ENCODE assay signal across 13 cellular contexts in the genomic region with DNA sequence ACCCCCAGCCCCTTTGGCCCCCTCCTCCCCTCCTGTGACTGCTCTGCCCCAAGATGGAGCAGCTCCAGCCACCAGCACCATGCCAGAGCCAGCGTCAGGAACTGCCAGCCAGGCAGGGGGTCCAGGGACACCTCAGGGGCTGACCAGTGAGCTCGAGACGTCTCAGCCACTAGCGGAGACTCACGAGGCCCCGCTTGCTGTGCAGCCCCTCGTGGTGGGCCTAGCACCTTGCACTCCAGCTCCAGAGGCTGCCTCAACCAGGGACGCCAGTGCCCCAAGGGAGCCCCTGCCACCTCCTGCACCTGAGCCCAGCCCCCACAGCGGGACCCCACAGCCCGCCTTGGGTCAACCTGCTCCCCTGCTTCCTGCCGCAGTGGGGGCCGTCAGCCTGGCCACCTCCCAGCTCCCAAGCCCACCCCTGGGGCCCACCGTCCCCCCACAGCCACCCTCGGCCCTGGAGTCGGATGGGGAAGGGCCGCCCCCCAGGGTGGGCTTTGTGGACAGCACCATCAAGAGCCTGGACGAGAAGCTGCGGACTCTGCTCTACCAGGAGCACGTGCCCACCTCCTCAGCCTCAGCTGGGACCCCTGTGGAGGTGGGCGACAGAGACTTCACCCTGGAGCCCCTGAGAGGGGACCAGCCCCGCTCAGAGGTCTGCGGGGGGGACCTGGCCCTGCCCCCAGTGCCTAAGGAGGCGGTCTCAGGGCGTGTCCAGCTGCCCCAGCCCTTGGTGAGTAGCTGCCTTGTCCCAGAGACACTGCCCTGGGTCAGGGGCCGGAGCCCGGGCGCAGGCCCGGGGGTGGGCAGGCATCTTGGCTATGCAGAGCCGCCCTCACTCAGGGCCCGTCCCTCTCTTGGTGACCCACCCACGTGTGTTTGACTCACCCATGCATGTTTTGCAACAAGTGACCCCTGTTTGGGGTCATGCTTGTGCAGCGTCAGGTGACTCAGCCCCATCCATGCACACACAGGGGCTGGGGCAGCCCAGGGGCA.
DNase-seq lines count a peak whose midpoint lies in the region; ATAC-seq and TF ChIP-seq lines count a peak whose summit lies in the region.
"Had no signal": no experiment of that assay in that cellular context is flagged by ENCODE, and none has a peak within 500 bp of the region (broad histone marks: within the 10 kb centered on the region; RNA-seq: fewer than 3 reads in every experiment).

No MANE protein-coding gene starts in this region.

- H3K36me3 Mint-ChIP-seq in naive thymus-derived CD4-positive, alpha-beta T cell, result no peaks in the 10 kb centered on the region
- no peaks in the 10 kb centered on the region for H3K36me3 Mint-ChIP-seq in activated naive CD4-positive, alpha-beta T cell treated with anti-CD3 and anti-CD28 coated beads, Interleukin-2, amount 10 ng/mL, durations not matched to agents 7 days and 5 days

- no peak for TF ChIP-seq POLR2A in esophagus muscularis mucosa (IDR thresholded peaks at IDR 0.05; ENCODE audit: low read depth)

- in situ Hi-C loops in KBM-7 (cut with MboI; ENCODE audit: low pct_unique_long_range_greater_than_20kb, low sequenced_read_pairs), result no loop called here

- 64% methylated on average over 4 of the region's 32 CpGs for WGBS in esophagus muscularis mucosa

- H3K9me3 Mint-ChIP-seq in naive thymus-derived CD4-positive, alpha-beta T cell, result peaks cover 0 to 3% (median 0%) of the 10 kb centered on the region in 11 donors
- no peaks in the 10 kb centered on the region for H3K9me3 Mint-ChIP-seq in activated naive CD4-positive, alpha-beta T cell treated with anti-CD3 and anti-CD28 coated beads, Interleukin-2, amount 10 ng/mL, durations not matched to agents 7 days and 5 days
- H3K9me3 Mint-ChIP-seq: CD4-positive, alpha-beta T cell; dendritic cell treated with granulocyte-macrophage colony-stimulating factor and Interleukin-4, amounts not matched to agents 40 ng/mL and 50 ng/mL, for 4 days had no signal

- ATAC-seq in naive thymus-derived CD4-positive, alpha-beta T cell, result peak; percentile 14
- ATAC-seq in HG03378 (IDR thresholded peaks at IDR 0.05; ENCODE audit: unreplicated experiment), result no peak

- CTCF ChIA-PET in naive thymus-derived CD4-positive, alpha-beta T cell (lab: Charles Lee), result no interaction called here
- CTCF ChIA-PET in activated naive CD4-positive, alpha-beta T cell treated with anti-CD3 and anti-CD28 coated beads, Interleukin-2, amount 10 ng/mL, durations not matched to agents 7 days and 5 days (lab: Charles Lee), result interaction anchor here (2.4 kb wide), 1 partner anchor 14 kb away, joined by 8 read pairs; no protein-coding TSS in a partner anchor

- H3K9me3 ChIP-seq in MG63, result no peaks in the 10 kb centered on the region
- H3K9me3 ChIP-seq in esophagus muscularis mucosa, result no peaks in the 10 kb centered on the region
- no peaks in the 10 kb centered on the region for H3K9me3 ChIP-seq in naive thymus-derived CD4-positive, alpha-beta T cell (ENCODE audit: control insufficient read depth in 2 of 3, low read length in 3 of 3)
- H3K9me3 ChIP-seq: testis had no signal

- H3K4me1 ChIP-seq in esophagus muscularis mucosa, result peaks cover 0 to 5% (median 0%) of the 10 kb centered on the region in 4 donors
- H3K4me1 ChIP-seq in naive thymus-derived CD4-positive, alpha-beta T cell (ENCODE audit: control insufficient read depth in 2 of 2, insufficient read depth in 2 of 2, low read length in 2 of 2), result no peaks in the 10 kb centered on the region
- H3K4me1 ChIP-seq: testis had no signal

- no peak overlapping the region for H3K4me3 Mint-ChIP-seq in naive thymus-derived CD4-positive, alpha-beta T cell
- H3K4me3 Mint-ChIP-seq in activated naive CD4-positive, alpha-beta T cell treated with anti-CD3 and anti-CD28 coated beads, Interleukin-2, amount 10 ng/mL, durations not matched to agents 7 days and 5 days, result no peak overlapping the region
- H3K4me3 Mint-ChIP-seq: CD4-positive, alpha-beta T cell; dendritic cell treated with granulocyte-macrophage colony-stimulating factor and Interleukin-4, amounts not matched to agents 40 ng/mL and 50 ng/mL, for 4 days; nephron had no signal

- H3K27ac ChIP-seq in esophagus muscularis mucosa (replicated peaks in 1 of 4), result no peak overlapping the region
- H3K27ac ChIP-seq in naive thymus-derived CD4-positive, alpha-beta T cell (ENCODE audit: low read depth, low read length), result no peak overlapping the region
- H3K27ac ChIP-seq: testis had no signal

- no peak for TF ChIP-seq CTCF in esophagus muscularis mucosa (IDR thresholded peaks at IDR 0.05)

- H3K27me3 Mint-ChIP-seq in naive thymus-derived CD4-positive, alpha-beta T cell, result peaks cover 0 to 14% (median 0%) of the 10 kb centered on the region in 5 donors
- peaks cover 18% of the 10 kb centered on the region for H3K27me3 Mint-ChIP-seq in activated naive CD4-positive, alpha-beta T cell treated with anti-CD3 and anti-CD28 coated beads, Interleukin-2, amount 10 ng/mL, durations not matched to agents 7 days and 5 days

- POLR2A ChIA-PET in naive thymus-derived CD4-positive, alpha-beta T cell (lab: Charles Lee), result interaction anchor here (0.6 kb wide), 1 partner anchor 1070 kb away, joined by 3 read pairs; no protein-coding TSS in a partner anchor

- H3K27me3 ChIP-seq in MG63, result no peaks in the 10 kb centered on the region
- H3K27me3 ChIP-seq in esophagus muscularis mucosa, result no peaks in the 10 kb centered on the region
- H3K27me3 ChIP-seq in naive thymus-derived CD4-positive, alpha-beta T cell (ENCODE audit: control insufficient read depth in 2 of 2, insufficient read depth in 2 of 2, low read length in 2 of 2), result no peaks in the 10 kb centered on the region
- H3K27me3 ChIP-seq: testis had no signal

- TF ChIP-seq EP300 in esophagus muscularis mucosa (IDR thresholded peaks at IDR 0.05), result no peak

- H3K36me3 ChIP-seq in MG63, result no peaks in the 10 kb centered on the region
- H3K36me3 ChIP-seq in esophagus muscularis mucosa, result peaks cover 0 to 17% (median 12%) of the 10 kb centered on the region in 4 donors
- H3K36me3 ChIP-seq in naive thymus-derived CD4-positive, alpha-beta T cell (ENCODE audit: control insufficient read depth in 2 of 3, insufficient read depth in 3 of 3, low read length in 3 of 3), result no peaks in the 10 kb centered on the region

- H3K4me3 ChIP-seq in MG63 (no peak overlapping the region), esophagus muscularis mucosa (no peak overlapping the region)
- H3K4me3 ChIP-seq in naive thymus-derived CD4-positive, alpha-beta T cell (ENCODE audit: low read length), result no peak overlapping the region
- H3K4me3 ChIP-seq: testis had no signal

- peaks cover 0 to 11% (median 7%) of the 10 kb centered on the region in 7 donors for H3K4me1 Mint-ChIP-seq in naive thymus-derived CD4-positive, alpha-beta T cell
- no peaks in the 10 kb centered on the region for H3K4me1 Mint-ChIP-seq in activated naive CD4-positive, alpha-beta T cell treated with anti-CD3 and anti-CD28 coated beads, Interleukin-2, amount 10 ng/mL, durations not matched to agents 7 days and 5 days

- DNase-seq in Daoy (ENCODE audit: low read depth) (peak; percentile 75), MG63 (peak; percentile 40), esophagus muscularis mucosa (ENCODE audit: extremely low spot score) (peak; percentile 87), NCI-H345 treated with DMSO at 0.1 percent for 48 hours (lab: John Stamatoyannopoulos, UW; ENCODE audit: unreplicated experiment) (no peak), KBM-7 (no peak)
- DNase-seq in naive thymus-derived CD4-positive, alpha-beta T cell, result no peak
- no peak for DNase-seq in activated naive CD4-positive, alpha-beta T cell treated with anti-CD3 and anti-CD28 coated beads, Interleukin-2, amount 10 ng/mL, durations not matched to agents 7 days and 5 days
- DNase-seq: CD4-positive, alpha-beta T cell; NCI-H1048; testis had no signal

- intact Hi-C loops in esophagus muscularis mucosa (cut with DNase I), result no loop called here
- intact Hi-C loops in naive thymus-derived CD4-positive, alpha-beta T cell (cut with micrococcal nuclease), result no loop called here

- peak overlapping the region in 1 of 9 donors; percentile 50 for H3K27ac Mint-ChIP-seq in naive thymus-derived CD4-positive, alpha-beta T cell
- H3K27ac Mint-ChIP-seq in activated naive CD4-positive, alpha-beta T cell treated with anti-CD3 and anti-CD28 coated beads, Interleukin-2, amount 10 ng/mL, durations not matched to agents 7 days and 5 days, result no peak overlapping the region
- H3K27ac Mint-ChIP-seq: CD4-positive, alpha-beta T cell; dendritic cell treated with granulocyte-macrophage colony-stimulating factor and Interleukin-4, amounts not matched to agents 40 ng/mL and 50 ng/mL, for 4 days; nephron had no signal

Comparison
In these comparisons a context has a peak if more than half of its experiments do, and no peak if none do; other contexts are left out.
1. DNase-seq: peak in Daoy (single experiment), MG63 (single experiment) and esophagus muscularis mucosa (single experiment); none in naive thymus-derived CD4-positive, alpha-beta T cell (0 of 9), NCI-H345 treated with DMSO at 0.1 percent for 48 hours (single experiment), activated naive CD4-positive, alpha-beta T cell treated with anti-CD3 and anti-CD28 coated beads, Interleukin-2, amount 10 ng/mL, durations not matched to agents 7 days and 5 days (single experiment) and KBM-7 (single experiment).